1 cellular context compared by ENCODE assay signal in genomic region chr2:600542-601386, GRCh38.
TF ChIP-seq lines count a peak whose summit lies in the region.

No MANE protein-coding gene starts in this region.

TF ChIP-seq in HCT116, 20 proteins besides CTCF, POLR2A, EP300 and RAD21 (continued from another document):
- no peak for TF ChIP-seq ZBTB33 (IDR thresholded peaks at IDR 0.05; ENCODE audit: extremely low read depth, insufficient replicate concordance, low read length)
- TF ChIP-seq SP1 (IDR thresholded peaks at IDR 0.05; ENCODE audit: low read depth), result no peak
- TF ChIP-seq JUND (IDR thresholded peaks at IDR 0.05), result no peak
- no peak for TF ChIP-seq ZFX (IDR thresholded peaks at IDR 0.05)
- no peak for TF ChIP-seq ATF3 (IDR thresholded peaks at IDR 0.05)
- TF ChIP-seq MAX (IDR thresholded peaks at IDR 0.05), result no peak
